Comparison of ENCODE assay signal across 15 cellular contexts in the genomic region with DNA sequence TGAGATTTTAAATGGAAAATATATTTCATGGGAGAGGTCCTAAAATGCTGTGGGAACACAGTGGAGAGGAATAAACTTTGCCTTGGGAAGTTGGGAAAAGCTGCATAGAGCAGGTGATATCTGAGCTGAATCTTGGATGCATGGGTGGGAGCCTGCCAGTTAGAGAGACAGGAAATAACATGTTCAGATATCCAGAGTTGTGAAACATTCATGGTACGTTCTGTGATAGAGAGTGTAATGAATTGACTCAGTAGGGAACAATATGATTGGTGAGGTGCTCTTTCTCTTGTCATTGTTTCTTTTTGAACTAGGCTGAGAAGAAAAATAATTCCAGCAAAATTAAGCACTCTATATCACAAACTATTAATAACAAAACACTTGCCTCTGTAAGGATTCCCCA.
"Had no signal": no experiment of that assay in that cellular context is flagged by ENCODE, and none has a peak within 500 bp of the region (broad histone marks: within the 10 kb centered on the region; RNA-seq: fewer than 3 reads in every experiment).

No MANE protein-coding gene starts in this region.

- H3K27me3 ChIP-seq: adrenal gland, body of pancreas, stomach had no signal

- H3K4me3 ChIP-seq: adrenal gland, body of pancreas, stomach, thoracic aorta had no signal

- H3K9me3 ChIP-seq: adrenal gland, body of pancreas, stomach, thoracic aorta had no signal

- H3K36me3 ChIP-seq: adrenal gland, stomach, thoracic aorta had no signal

- ATAC-seq: activated CD8-positive, alpha-beta T cell treated with anti-CD3 and anti-CD28 coated beads for 36 hours; body of pancreas; sciatic nerve; T-cell had no signal

- DNase-seq: activated CD8-positive, alpha-beta T cell treated with anti-CD3 and anti-CD28 coated beads for 36 hours; activated naive CD4-positive, alpha-beta T cell treated with anti-CD3 and anti-CD28 coated beads, Interleukin-2, amount 50 U/mL, for 16 hours; adrenal gland; body of pancreas; cerebellar nuclear complex; dermis blood vessel endothelial cell; endodermal cell; occipital lobe; stimulated activated CD4-positive, alpha-beta T cell treated with anti-CD3 and anti-CD28 coated beads, Interleukin-12 subunit alpha, Interleukin-12 subunit beta, amount 100 ng/mL, for 4 hours; stimulated activated CD4-positive, alpha-beta T cell treated with anti-CD3 and anti-CD28 coated beads, Interleukin-2, amount 100 ng/mL, for 48 hours; stomach; T-cell had no signal

- H3K27ac ChIP-seq: adrenal gland, body of pancreas, stomach, thoracic aorta, VCaP had no signal

- H3K4me1 ChIP-seq: adrenal gland, body of pancreas, stomach had no signal
